Comparison of ENCODE assay signal across 26 cellular contexts in genomic region chr4:185783574-185783973, GRCh38. TPM values are rescaled to one million over a fixed set of nuclear protein-coding genes. Genes with fewer than 3 reads are reported as not detected.
"Had no signal": no experiment of that assay in that cellular context is flagged by ENCODE, and none has a peak within 500 bp of the region (broad histone marks: within the 10 kb centered on the region; RNA-seq: fewer than 3 reads in every experiment).

No MANE protein-coding gene starts in this region.

- H3K27me3 Mint-ChIP-seq: dendritic cell treated with granulocyte-macrophage colony-stimulating factor and Interleukin-4, amounts not matched to agents 40 ng/mL and 50 ng/mL, for 4 days; progenitor cell of endocrine pancreas had no signal

- H3K4me3 Mint-ChIP-seq: activated naive CD8-positive, alpha-beta T cell; dendritic cell treated with granulocyte-macrophage colony-stimulating factor and Interleukin-4, amounts not matched to agents 40 ng/mL and 50 ng/mL, for 4 days; natural killer cell treated with Interleukin-12 subunit alpha and Interleukin-12 subunit beta and Interleukin-15 and Interleukin-18, amount 100 ng/mL, for 72 hours; T-helper 1 cell treated with Interleukin-12 subunit alpha and Interleukin-12 subunit beta and Interleukin-4 antibody, amounts not matched to agents 30 μg/mL and 1 μg/mL, for 36 hours had no signal

- H3K4me1 ChIP-seq: esophagus squamous epithelium, transverse colon had no signal

- H3K9me3 ChIP-seq: esophagus squamous epithelium, ovary, spleen, transverse colon had no signal

- H3K36me3 ChIP-seq: esophagus squamous epithelium, ovary, spleen, transverse colon had no signal

- DNase-seq: activated CD4-positive, alpha-beta T cell treated with anti-CD3 and anti-CD28 coated beads for 4 hours; activated CD4-positive, alpha-beta T cell treated with anti-CD3 and anti-CD28 coated beads, Interleukin-2, amount 50 U/mL, for 48 hours; activated CD8-positive, alpha-beta memory T cell treated with anti-CD3 and anti-CD28 coated beads for 24 hours; activated effector memory CD4-positive, alpha-beta T cell treated with Interleukin-2 at 50 U/mL for 16 hours; activated naive CD4-positive, alpha-beta T cell treated with Interleukin-2 at 50 U/mL for 16 hours; anterior cingulate cortex; caudate nucleus; effector CD4-positive, alpha-beta T cell; esophagus squamous epithelium; glutamatergic neuron; mesendoderm; ovary; retina; spleen; stimulated activated naive CD4-positive, alpha-beta T cell; SW 1271; T-helper 9 cell; transverse colon had no signal

- H3K27ac ChIP-seq: epithelial cell of prostate, ovary, transverse colon, VCaP had no signal

- H3K27ac Mint-ChIP-seq: activated naive CD8-positive, alpha-beta T cell; dendritic cell treated with granulocyte-macrophage colony-stimulating factor and Interleukin-4, amounts not matched to agents 40 ng/mL and 50 ng/mL, for 4 days; natural killer cell treated with Interleukin-12 subunit alpha and Interleukin-12 subunit beta and Interleukin-15 and Interleukin-18, amount 100 ng/mL, for 72 hours; progenitor cell of endocrine pancreas; T-helper 1 cell treated with Interleukin-12 subunit alpha and Interleukin-12 subunit beta and Interleukin-4 antibody, amounts not matched to agents 30 μg/mL and 1 μg/mL, for 36 hours had no signal

- H3K36me3 Mint-ChIP-seq: activated naive CD8-positive, alpha-beta T cell; natural killer cell treated with Interleukin-12 subunit alpha and Interleukin-12 subunit beta and Interleukin-15 and Interleukin-18, amount 100 ng/mL, for 72 hours had no signal

- H3K27me3 ChIP-seq: esophagus squamous epithelium, ovary, spleen, transverse colon had no signal

- H3K9me3 Mint-ChIP-seq: dendritic cell treated with granulocyte-macrophage colony-stimulating factor and Interleukin-4, amounts not matched to agents 40 ng/mL and 50 ng/mL, for 4 days; natural killer cell treated with Interleukin-12 subunit alpha and Interleukin-12 subunit beta and Interleukin-15 and Interleukin-18, amount 100 ng/mL, for 72 hours; T-helper 1 cell treated with Interleukin-12 subunit alpha and Interleukin-12 subunit beta and Interleukin-4 antibody, amounts not matched to agents 30 μg/mL and 1 μg/mL, for 36 hours had no signal

- H3K4me3 ChIP-seq: esophagus squamous epithelium, lung, ovary, spleen, transverse colon had no signal

- ATAC-seq: natural killer cell treated with Interleukin-12 subunit alpha and Interleukin-12 subunit beta and Interleukin-15 and Interleukin-18, amount 100 ng/mL, for 72 hours had no signal

RNA-seq across cellular contexts. Expression of gene SORBS2, which starts 28.4 kb away (rescaled TPM):
- total RNA-seq: natural killer cell treated with Interleukin-12 subunit alpha and Interleukin-12 subunit beta and Interleukin-15 and Interleukin-18, amount 100 ng/mL, for 72 hours had no signal
